Comparison of ENCODE assay signal across 1 cellular context in genomic region chr2:120396519-120397361, GRCh38.
TF ChIP-seq lines count a peak whose summit lies in the region.

No MANE protein-coding gene starts in this region.

TF ChIP-seq in IMR-90, 13 proteins besides CTCF, POLR2A, EP300 and RAD21 (continued from another document):
- TF ChIP-seq NFE2L2 (IDR thresholded peaks at IDR 0.05; ENCODE audit: low read depth, low read length) = no peak
- TF ChIP-seq USF2 (IDR thresholded peaks at IDR 0.05; ENCODE audit: low read depth, low read length) = no peak
